Comparison of ENCODE assay signal across 17 cellular contexts in genomic region chr13:90553167-90553566, GRCh38.
"Had no signal": no experiment of that assay in that cellular context is flagged by ENCODE, and none has a peak within 500 bp of the region (broad histone marks: within the 10 kb centered on the region; RNA-seq: fewer than 3 reads in every experiment).

No MANE protein-coding gene starts in this region.

- H3K36me3 ChIP-seq: left ventricle myocardium inferior, spleen, stomach, thoracic aorta had no signal

- H3K9me3 ChIP-seq: left ventricle myocardium inferior, thoracic aorta had no signal

- H3K4me1 ChIP-seq: left ventricle myocardium inferior, spleen, stomach had no signal

- H3K27ac Mint-ChIP-seq: activated naive CD8-positive, alpha-beta T cell treated with anti-CD3 and anti-CD28 coated beads, Interleukin-2, amount 10 ng/mL, durations not matched to agents 7 days and 5 days; activated T-helper 1 cell treated with anti-CD3 and anti-CD28 coated beads, Interleukin-12 subunit alpha, Interleukin-12 subunit beta, Interleukin-2, Interleukin-4 antibody, amounts not matched to agents 30 ng/mL and 10 ng/mL and 1 ng/mL, durations not matched to agents 14 hours and 24 hours and 36 hours; dendritic cell treated with granulocyte-macrophage colony-stimulating factor and Interleukin-4, amounts not matched to agents 40 ng/mL and 50 ng/mL, for 4 days; memory B cell; natural killer cell had no signal

- H3K27me3 ChIP-seq: spleen, stomach had no signal

- H3K27ac ChIP-seq: left ventricle myocardium inferior, spleen, stomach, thoracic aorta had no signal

- FAIRE-seq: bronchial epithelial cell had no signal

- H3K36me3 Mint-ChIP-seq: activated naive CD8-positive, alpha-beta T cell treated with anti-CD3 and anti-CD28 coated beads, Interleukin-2, amount 10 ng/mL, durations not matched to agents 7 days and 5 days; memory B cell had no signal

- H3K4me1 Mint-ChIP-seq: activated naive CD8-positive, alpha-beta T cell treated with anti-CD3 and anti-CD28 coated beads, Interleukin-2, amount 10 ng/mL, durations not matched to agents 7 days and 5 days; memory B cell; natural killer cell had no signal

- H3K27me3 Mint-ChIP-seq: activated naive CD8-positive, alpha-beta T cell treated with anti-CD3 and anti-CD28 coated beads, Interleukin-2, amount 10 ng/mL, durations not matched to agents 7 days and 5 days; dendritic cell treated with granulocyte-macrophage colony-stimulating factor and Interleukin-4, amounts not matched to agents 40 ng/mL and 50 ng/mL, for 4 days; memory B cell had no signal

- H3K4me3 Mint-ChIP-seq: activated naive CD8-positive, alpha-beta T cell treated with anti-CD3 and anti-CD28 coated beads, Interleukin-2, amount 10 ng/mL, durations not matched to agents 7 days and 5 days; activated T-helper 1 cell treated with anti-CD3 and anti-CD28 coated beads, Interleukin-12 subunit alpha, Interleukin-12 subunit beta, Interleukin-2, Interleukin-4 antibody, amounts not matched to agents 30 ng/mL and 10 ng/mL and 1 ng/mL, durations not matched to agents 14 hours and 24 hours and 36 hours; dendritic cell treated with granulocyte-macrophage colony-stimulating factor and Interleukin-4, amounts not matched to agents 40 ng/mL and 50 ng/mL, for 4 days; memory B cell; natural killer cell had no signal

- ATAC-seq: natural killer cell, right cardiac atrium had no signal

- DNase-seq: activated CD4-positive, CD25-positive, alpha-beta regulatory T cell; activated naive CD4-positive, alpha-beta T cell; activated naive CD8-positive, alpha-beta T cell treated with anti-CD3 and anti-CD28 coated beads, Interleukin-2, amount 10 ng/mL, durations not matched to agents 7 days and 5 days; effector memory CD4-positive, alpha-beta T cell; head of caudate nucleus; left ventricle myocardium inferior; natural killer cell; posterior cingulate gyrus; right cardiac atrium; spleen; stomach; SW 1271 had no signal

- H3K4me3 ChIP-seq: left ventricle myocardium inferior, spleen, stomach, thoracic aorta had no signal
